In the genomic region with DNA sequence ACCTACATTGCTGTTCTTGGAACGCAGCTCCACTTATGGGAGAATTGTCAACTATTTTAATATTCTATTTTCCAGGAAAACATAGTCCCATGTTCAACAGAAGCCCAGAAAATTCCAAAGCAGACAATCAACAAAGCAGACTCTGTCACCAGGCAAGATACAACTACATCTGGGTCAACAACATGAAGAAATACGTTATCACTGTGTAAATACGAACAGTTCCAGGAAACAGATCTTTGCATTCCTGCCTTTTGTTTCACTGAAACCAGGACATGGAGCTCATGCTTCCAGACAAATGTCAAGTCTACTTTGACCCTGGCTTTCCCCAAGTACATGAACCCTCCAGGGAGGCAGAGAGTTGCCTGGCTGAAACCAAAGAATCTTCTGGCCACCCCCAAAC, we compare ENCODE assay signal across 1 cellular context.
A peak's percentile ranks its signal among the peaks of the same experiment; 100 is the strongest.
TF ChIP-seq lines count a peak whose summit lies in the region.

No MANE protein-coding gene starts in this region.

TF ChIP-seq in HepG2, 621 proteins besides CTCF, POLR2A, EP300 and RAD21 (continued from another document and continues in another):
- no peak for TF ChIP-seq ZNF318 (CRISPR knock-in tag; IDR thresholded peaks at IDR 0.05)
- TF ChIP-seq SP1 (IDR thresholded peaks at IDR 0.05) = no peak
- no peak for TF ChIP-seq SP1 (CRISPR knock-in tag; IDR thresholded peaks at IDR 0.05)
- TF ChIP-seq ZSCAN25 (CRISPR knock-in tag; IDR thresholded peaks at IDR 0.05) = no peak
- TF ChIP-seq ZNF451 (CRISPR knock-in tag; IDR thresholded peaks at IDR 0.05) = no peak
- TF ChIP-seq BORCS8-MEF2B (CRISPR knock-in tag; IDR thresholded peaks at IDR 0.05) = no peak
- TF ChIP-seq, protein P1, sequence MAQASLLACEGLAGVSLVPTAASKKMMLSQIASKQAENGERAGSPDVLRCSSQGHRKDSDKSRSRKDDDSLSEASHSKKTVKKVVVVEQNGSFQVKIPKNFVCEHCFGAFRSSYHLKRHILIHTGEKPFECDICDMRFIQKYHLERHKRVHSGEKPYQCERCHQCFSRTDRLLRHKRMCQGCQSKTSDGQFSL (CRISPR knock-in tag; IDR thresholded peaks at IDR 0.05) = no peak
- TF ChIP-seq ZBTB3 (CRISPR knock-in tag; IDR thresholded peaks at IDR 0.05; ENCODE audit: borderline replicate concordance, low read depth) = no peak
- TF ChIP-seq, protein P2, sequence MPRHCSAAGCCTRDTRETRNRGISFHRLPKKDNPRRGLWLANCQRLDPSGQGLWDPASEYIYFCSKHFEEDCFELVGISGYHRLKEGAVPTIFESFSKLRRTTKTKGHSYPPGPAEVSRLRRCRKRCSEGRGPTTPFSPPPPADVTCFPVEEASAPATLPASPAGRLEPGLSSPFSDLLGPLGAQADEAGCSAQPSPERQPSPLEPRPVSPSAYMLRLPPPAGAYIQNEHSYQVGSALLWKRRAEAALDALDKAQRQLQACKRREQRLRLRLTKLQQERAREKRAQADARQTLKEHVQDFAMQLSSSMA (CRISPR knock-in tag; IDR thresholded peaks at IDR 0.05) = no peak
- TF ChIP-seq, protein P3, sequence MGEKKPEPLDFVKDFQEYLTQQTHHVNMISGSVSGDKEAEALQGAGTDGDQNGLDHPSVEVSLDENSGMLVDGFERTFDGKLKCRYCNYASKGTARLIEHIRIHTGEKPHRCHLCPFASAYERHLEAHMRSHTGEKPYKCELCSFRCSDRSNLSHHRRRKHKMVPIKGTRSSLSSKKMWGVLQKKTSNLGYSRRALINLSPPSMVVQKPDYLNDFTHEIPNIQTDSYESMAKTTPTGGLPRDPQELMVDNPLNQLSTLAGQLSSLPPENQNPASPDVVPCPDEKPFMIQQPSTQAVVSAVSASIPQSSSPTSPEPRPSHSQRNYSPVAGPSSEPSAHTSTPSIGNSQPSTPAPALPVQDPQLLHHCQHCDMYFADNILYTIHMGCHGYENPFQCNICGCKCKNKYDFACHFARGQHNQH (CRISPR knock-in tag; IDR thresholded peaks at IDR 0.05) = peak; percentile 94
- no peak for TF ChIP-seq ZNF737 (CRISPR knock-in tag; IDR thresholded peaks at IDR 0.05; ENCODE audit: borderline replicate concordance)
- TF ChIP-seq KLF11 (CRISPR knock-in tag; IDR thresholded peaks at IDR 0.05) = 0 out of 2 replicates have a peak, but pooled peaks have one; percentile 53
- TF ChIP-seq, protein P4, sequence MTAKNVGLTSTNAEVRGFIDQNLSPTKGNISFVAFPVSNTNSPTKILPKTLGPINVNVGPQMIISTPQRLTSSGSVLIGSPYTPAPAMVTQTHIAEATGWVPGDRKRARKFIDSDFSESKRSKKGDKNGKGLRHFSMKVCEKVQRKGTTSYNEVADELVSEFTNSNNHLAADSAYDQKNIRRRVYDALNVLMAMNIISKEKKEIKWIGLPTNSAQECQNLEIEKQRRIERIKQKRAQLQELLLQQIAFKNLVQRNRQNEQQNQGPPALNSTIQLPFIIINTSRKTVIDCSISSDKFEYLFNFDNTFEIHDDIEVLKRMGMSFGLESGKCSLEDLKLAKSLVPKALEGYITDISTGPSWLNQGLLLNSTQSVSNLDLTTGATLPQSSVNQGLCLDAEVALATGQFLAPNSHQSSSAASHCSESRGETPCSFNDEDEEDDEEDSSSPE (CRISPR knock-in tag; IDR thresholded peaks at IDR 0.05) = 0 out of 2 replicates have a peak, but pooled peaks have one; percentile 28
- no peak for TF ChIP-seq AGO1 (IDR thresholded peaks at IDR 0.05; ENCODE audit: low read depth, low read length, poor library complexity, severe bottlenecking)
- no peak for TF ChIP-seq ZNF550 (CRISPR knock-in tag; IDR thresholded peaks at IDR 0.05; ENCODE audit: borderline replicate concordance)
- TF ChIP-seq ZNF879 (CRISPR knock-in tag; IDR thresholded peaks at IDR 0.05) = no peak
- TF ChIP-seq FOXJ3 (CRISPR knock-in tag; IDR thresholded peaks at IDR 0.05; ENCODE audit: borderline replicate concordance) = peak; percentile 95
- peak; percentile 51; the same call in 1 of the 2 replicates for TF ChIP-seq ELF4 (CRISPR knock-in tag; IDR thresholded peaks at IDR 0.05; ENCODE audit: borderline replicate concordance)
- no peak for TF ChIP-seq RBM39 (IDR thresholded peaks at IDR 0.05; ENCODE audit: low read depth, low read length, poor library complexity, severe bottlenecking)
- TF ChIP-seq NPAS2 (CRISPR knock-in tag; IDR thresholded peaks at IDR 0.05; ENCODE audit: borderline replicate concordance) = no peak
- no peak for TF ChIP-seq ZNF513 (CRISPR knock-in tag; conservative IDR thresholded peaks at IDR 0.05)
- no peak for TF ChIP-seq ZNF256 (CRISPR knock-in tag; conservative IDR thresholded peaks at IDR 0.05)
- 0 out of 2 replicates have a peak, but pooled peaks have one; percentile 23 for TF ChIP-seq ZNF354B (CRISPR knock-in tag; IDR thresholded peaks at IDR 0.05)
- TF ChIP-seq REL (CRISPR knock-in tag; conservative IDR thresholded peaks at IDR 0.05) = no peak
- TF ChIP-seq ZNF142 (CRISPR knock-in tag; IDR thresholded peaks at IDR 0.05) = no peak
- TF ChIP-seq ZNF598 (CRISPR knock-in tag; IDR thresholded peaks at IDR 0.05; ENCODE audit: borderline replicate concordance) = no peak
- no peak for TF ChIP-seq EZH2 (conservative IDR thresholded peaks at IDR 0.05; ENCODE audit: low read depth, low read length)
- TF ChIP-seq ZNF329 (CRISPR knock-in tag; IDR thresholded peaks at IDR 0.05; ENCODE audit: low read depth) = no peak
- no peak for TF ChIP-seq MAFF (IDR thresholded peaks at IDR 0.05; ENCODE audit: low read depth, low read length)
- TF ChIP-seq ZNF672 (CRISPR knock-in tag; IDR thresholded peaks at IDR 0.05) = no peak
- peak; percentile 66; the same call in 1 of the 2 replicates for TF ChIP-seq ATF1 (CRISPR knock-in tag; IDR thresholded peaks at IDR 0.05)
- TF ChIP-seq SP2 (CRISPR knock-in tag; IDR thresholded peaks at IDR 0.05) = no peak
- peak; percentile 100 for TF ChIP-seq SOX5 (CRISPR knock-in tag; IDR thresholded peaks at IDR 0.05; ENCODE audit: borderline replicate concordance)
- TF ChIP-seq GABPB1 (CRISPR knock-in tag; IDR thresholded peaks at IDR 0.05) = peak; percentile 33; the same call in 1 of the 2 replicates
- 0 out of 2 replicates have a peak, but pooled peaks have one; percentile 18 for TF ChIP-seq ZSCAN21 (CRISPR knock-in tag; IDR thresholded peaks at IDR 0.05; ENCODE audit: borderline replicate concordance)
- no peak for TF ChIP-seq ZNF160 (CRISPR knock-in tag; IDR thresholded peaks at IDR 0.05)
- TF ChIP-seq ZNF556 (CRISPR knock-in tag; IDR thresholded peaks at IDR 0.05; ENCODE audit: borderline replicate concordance) = no peak
- TF ChIP-seq PHB2 (IDR thresholded peaks at IDR 0.05; ENCODE audit: partially characterized antibody) = no peak
- TF ChIP-seq, protein P5, sequence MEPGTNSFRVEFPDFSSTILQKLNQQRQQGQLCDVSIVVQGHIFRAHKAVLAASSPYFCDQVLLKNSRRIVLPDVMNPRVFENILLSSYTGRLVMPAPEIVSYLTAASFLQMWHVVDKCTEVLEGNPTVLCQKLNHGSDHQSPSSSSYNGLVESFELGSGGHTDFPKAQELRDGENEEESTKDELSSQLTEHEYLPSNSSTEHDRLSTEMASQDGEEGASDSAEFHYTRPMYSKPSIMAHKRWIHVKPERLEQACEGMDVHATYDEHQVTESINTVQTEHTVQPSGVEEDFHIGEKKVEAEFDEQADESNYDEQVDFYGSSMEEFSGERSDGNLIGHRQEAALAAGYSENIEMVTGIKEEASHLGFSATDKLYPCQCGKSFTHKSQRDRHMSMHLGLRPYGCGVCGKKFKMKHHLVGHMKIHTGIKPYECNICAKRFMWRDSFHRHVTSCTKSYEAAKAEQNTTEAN (CRISPR knock-in tag; conservative IDR thresholded peaks at IDR 0.05) = peak; percentile 54; the same call in 1 of the 2 replicates
- 0 out of 2 replicates have a peak, but pooled peaks have one; percentile 35 for TF ChIP-seq ONECUT2 (CRISPR knock-in tag; IDR thresholded peaks at IDR 0.05)
- peak; percentile 84 for TF ChIP-seq ZNF205 (CRISPR knock-in tag; IDR thresholded peaks at IDR 0.05)
